Comparison of ENCODE assay signal across 9 cellular contexts in genomic region chr3:7392206-7392605, GRCh38.
"Had no signal": no experiment of that assay in that cellular context is flagged by ENCODE, and none has a peak within 500 bp of the region (broad histone marks: within the 10 kb centered on the region; RNA-seq: fewer than 3 reads in every experiment).

No MANE protein-coding gene starts in this region.

- H3K4me1 ChIP-seq: HAP-1 had no signal

- H3K9me3 ChIP-seq: HAP-1 had no signal

- H2AFZ ChIP-seq: GM23248 had no signal

- ATAC-seq: HCT116, HepG2 had no signal

- H3K27ac ChIP-seq: GM23248, HL-60 had no signal

- H3K4me3 ChIP-seq: GM23248, HAP-1 had no signal

- H3K9ac ChIP-seq: GM23248 had no signal

- DNase-seq: GM23248, GOT3, H7, HFFc6, KBM-7 had no signal

- H3K36me3 ChIP-seq: HAP-1 had no signal
